12 cellular contexts compared by ENCODE assay signal in genomic region chrX:100647095-100647494, GRCh38. TPM values are rescaled to one million over a fixed set of nuclear protein-coding genes. Genes with fewer than 3 reads are reported as not detected.
DNase-seq lines count a peak whose midpoint lies in the region; ATAC-seq and TF ChIP-seq lines count a peak whose summit lies in the region.
"Had no signal": no experiment of that assay in that cellular context is flagged by ENCODE, and none has a peak within 500 bp of the region (broad histone marks: within the 10 kb centered on the region; RNA-seq: fewer than 3 reads in every experiment).

No MANE protein-coding gene starts in this region.

- H3K4me3 ChIP-seq in Karpas-422 (ENCODE audit: low read length) (no peak overlapping the region), hepatocyte (no peak overlapping the region), suprapubic skin (no peak overlapping the region), SK-N-SH (ENCODE audit: low read depth in 2 of 2, low read length in 1 of 2) (no peak overlapping the region)

- H3K4me1 ChIP-seq in Karpas-422 (ENCODE audit: low read length), result peaks cover 13% of the 10 kb centered on the region
- H3K4me1 ChIP-seq in hepatocyte (ENCODE audit: insufficient read depth), result peaks cover 45% of the 10 kb centered on the region
- H3K4me1 ChIP-seq in suprapubic skin, result peaks cover 21% of the 10 kb centered on the region
- peaks cover 0 to 14% of the 10 kb centered on the region in 2 experiments; a peak in 1 of 4 replicates for H3K4me1 ChIP-seq in SK-N-SH (ENCODE audit: control insufficient read depth in 1 of 2, insufficient read depth in 2 of 2, low read depth in 1 of 2, low read length in 1 of 2)

- peak; percentile 43 for DNase-seq in Karpas-422
- DNase-seq in brain pericyte (ENCODE audit: low read depth, low spot score), result peak; percentile 47
- peak; percentile 18 for DNase-seq in hepatocyte (ENCODE audit: low spot score)
- no peak for DNase-seq in suprapubic skin (ENCODE audit: low spot score in 2 of 2)
- no peak for DNase-seq in SW 1271 (lab: John Stamatoyannopoulos, UW)
- no peak for DNase-seq in SK-N-SH
- DNase-seq: activated gamma-delta T cell, Caco-2, immature natural killer cell, T1000 had no signal

- TF ChIP-seq POLR2A in suprapubic skin (IDR thresholded peaks at IDR 0.05), result no peak

- H3K9me3 ChIP-seq in Karpas-422 (ENCODE audit: low read length), result no peaks in the 10 kb centered on the region
- no peaks in the 10 kb centered on the region for H3K9me3 ChIP-seq in hepatocyte (ENCODE audit: low read depth)
- H3K9me3 ChIP-seq in suprapubic skin, result no peaks in the 10 kb centered on the region
- H3K9me3 ChIP-seq in SK-N-SH, result no peaks in the 10 kb centered on the region
- H3K9me3 ChIP-seq: Caco-2 had no signal

- TF ChIP-seq RAD21 in SK-N-SH (IDR thresholded peaks at IDR 0.05; ENCODE audit: low read length), result no peak

- H3K27ac ChIP-seq in Karpas-422 (ENCODE audit: low read length) (no peak overlapping the region), hepatocyte (peak overlapping the region; percentile 89), suprapubic skin (peak overlapping the region; percentile 38), SK-N-SH (ENCODE audit: low read depth in 2 of 2, low read length in 1 of 2) (no peak overlapping the region)

- CTCF ChIA-PET in SK-N-SH (lab: Yijun Ruan, JAX), result interaction anchor here (2.2 to 2.5 kb wide), 2 partner anchors 10 to 121 kb away, joined by 7 to 16 read pairs; partner anchors contain the start of gene TSPAN6

- H3K4me2 ChIP-seq in Karpas-422 (ENCODE audit: low read depth, low read length, poor library complexity, severe bottlenecking), result no peak overlapping the region
- H3K4me2 ChIP-seq in hepatocyte, result no peak overlapping the region
- no peak overlapping the region for H3K4me2 ChIP-seq in SK-N-SH

- H2AFZ ChIP-seq in Karpas-422 (ENCODE audit: low read length), result no peak overlapping the region
- H2AFZ ChIP-seq in hepatocyte, result no peak overlapping the region
- no peak overlapping the region for H2AFZ ChIP-seq in SK-N-SH (ENCODE audit: low read depth)

- no peaks in the 10 kb centered on the region for H3F3A ChIP-seq in SK-N-SH (replicated peaks; ENCODE audit: insufficient read depth)

- H3K9ac ChIP-seq in Karpas-422 (ENCODE audit: low read length) (no peak overlapping the region), SK-N-SH (no peak overlapping the region)

- TF ChIP-seq CTCF in hepatocyte (IDR thresholded peaks at IDR 0.05; ENCODE audit: poor library complexity) (no peak), suprapubic skin (IDR thresholded peaks at IDR 0.05) (no peak), SK-N-SH (IDR thresholded peaks at IDR 0.05) (no peak)

- POLR2A ChIA-PET in SK-N-SH (lab: Yijun Ruan, JAX), result no interaction called here

- H3K36me3 ChIP-seq in Karpas-422 (ENCODE audit: insufficient read depth, low read length) (no peaks in the 10 kb centered on the region), hepatocyte (replicated peaks; ENCODE audit: insufficient read depth, low read depth) (no peaks in the 10 kb centered on the region), suprapubic skin (no peaks in the 10 kb centered on the region), SK-N-SH (replicated peaks in 1 of 2; ENCODE audit: control insufficient read depth in 1 of 2, insufficient read depth in 2 of 2, low read length in 1 of 2) (no peaks in the 10 kb centered on the region)

- H3K79me2 ChIP-seq in Karpas-422 (ENCODE audit: low read length) (no peaks in the 10 kb centered on the region), hepatocyte (no peaks in the 10 kb centered on the region), SK-N-SH (ENCODE audit: insufficient read depth) (no peaks in the 10 kb centered on the region)

- WGBS in hepatocyte (ENCODE audit: low lambda C conversion rate, missing lambda C conversion rate), result 0% methylated on average over 1 of the region's 1 CpG
- 21% methylated on average over 1 of the region's 1 CpG for WGBS in suprapubic skin
- WGBS in SK-N-SH (ENCODE audit: low lambda C conversion rate), result 8% methylated on average over 1 of the region's 1 CpG

- no peak for ATAC-seq in HG02759 (IDR thresholded peaks at IDR 0.05; ENCODE audit: unreplicated experiment)
- ATAC-seq: esophagus mucosa had no signal

- no peaks in the 10 kb centered on the region for H4K20me1 ChIP-seq in Karpas-422 (ENCODE audit: insufficient read depth, low read depth, low read length)
- no peaks in the 10 kb centered on the region for H4K20me1 ChIP-seq in hepatocyte (ENCODE audit: insufficient read depth, poor library complexity, severe bottlenecking)
- H4K20me1 ChIP-seq in SK-N-SH (ENCODE audit: insufficient read depth), result no peaks in the 10 kb centered on the region

- H3K9me2 ChIP-seq in Karpas-422 (replicated peaks; ENCODE audit: insufficient read depth, low read length), result no peaks in the 10 kb centered on the region
- H3K9me2 ChIP-seq in hepatocyte (replicated peaks; ENCODE audit: insufficient read depth), result no peaks in the 10 kb centered on the region
- H3K9me2 ChIP-seq in SK-N-SH, result no peaks in the 10 kb centered on the region

- TF ChIP-seq EP300 in suprapubic skin (IDR thresholded peaks at IDR 0.05) (no peak), SK-N-SH (IDR thresholded peaks at IDR 0.05; ENCODE audit: borderline replicate concordance in 1 of 2, low read depth in 1 of 2, low read length in 1 of 2) (no peak)

- H3K27me3 ChIP-seq in Karpas-422 (ENCODE audit: low read length), result no peaks in the 10 kb centered on the region
- no peaks in the 10 kb centered on the region for H3K27me3 ChIP-seq in hepatocyte
- no peaks in the 10 kb centered on the region for H3K27me3 ChIP-seq in suprapubic skin
- H3K27me3 ChIP-seq in SK-N-SH (ENCODE audit: insufficient read depth), result 0 out of 2 replicates have a peak, but pooled peaks cover 4% of the 10 kb centered on the region

TF ChIP-seq in SK-N-SH, 30 proteins besides CTCF, POLR2A, EP300 and RAD21:
- TF ChIP-seq SMC3 (IDR thresholded peaks at IDR 0.05; ENCODE audit: low read depth, low read length) (no peak), USF2 (IDR thresholded peaks at IDR 0.05; ENCODE audit: borderline replicate concordance, low read depth, low read length) (no peak), GABPA (IDR thresholded peaks at IDR 0.05; ENCODE audit: low read depth) (no peak), NRF1 (IDR thresholded peaks at IDR 0.05; ENCODE audit: low read depth, low read length) (no peak), PBX3 (IDR thresholded peaks at IDR 0.05) (no peak), POLR2AphosphoS5 (IDR thresholded peaks at IDR 0.05; ENCODE audit: low read depth, low read length) (no peak), ZBTB33 (IDR thresholded peaks at IDR 0.05; ENCODE audit: borderline replicate concordance, low read depth) (no peak), GATA2 (CRISPR knock-in tag; IDR thresholded peaks at IDR 0.05) (no peak), TCF12 (IDR thresholded peaks at IDR 0.05) (no peak), TAF1 (IDR thresholded peaks at IDR 0.05; ENCODE audit: borderline replicate concordance, low read depth, low read length) (no peak)

RNA-seq across cellular contexts. Expression of gene SRPX2, which starts 3.1 kb away (rescaled TPM):
- total RNA-seq in Karpas-422 (2014; rRNA removed; shearing (Covaris generic); ENCODE audit: low replicate concordance), result not detected in 2 replicates
- 19.1 and 24.9 TPM in 2 replicates for total RNA-seq in hepatocyte
- polyA plus RNA-seq in hepatocyte, result 22.9 and 32.2 TPM in 2 replicates
- total RNA-seq in suprapubic skin, result 10 to 100 TPM in 1 of 4 donors, 1 to 10 TPM in 3; 2.8 to 15.2 (median 7.5) TPM
- polyA plus RNA-seq in SK-N-SH (2012; rRNA removed), result 14.5 and 18.7 TPM in 2 replicates
- 9.0 and 12.5 TPM in 2 replicates for polyA plus RNA-seq in SK-N-SH (2012; cell fraction: cytosol; rRNA removed)
- 24.8 and 28.9 TPM in 2 replicates for polyA plus RNA-seq in SK-N-SH (2012; cell fraction: nucleus; rRNA removed)
- polyA plus RNA-seq: immature natural killer cell had no signal

RNA-seq across cellular contexts. Expression of gene TSPAN6, which starts 10.5 kb away (rescaled TPM):
- total RNA-seq in Karpas-422 (2014; rRNA removed; shearing (Covaris generic); ENCODE audit: low replicate concordance), result not detected in 2 replicates
- total RNA-seq in hepatocyte (134 and 146 TPM in 2 replicates), suprapubic skin (10 to 100 TPM; 10.8 to 17.0 (median 14.8) TPM)
- polyA plus RNA-seq in hepatocyte (98.3 and 131 TPM in 2 replicates), SK-N-SH (2012; rRNA removed) (20.9 and 21.7 TPM in 2 replicates)
- polyA plus RNA-seq in SK-N-SH (2012; cell fraction: cytosol; rRNA removed), result 27.2 and 33.7 TPM in 2 replicates
- 9.1 and 13.6 TPM in 2 replicates for polyA plus RNA-seq in SK-N-SH (2012; cell fraction: nucleus; rRNA removed)

Comparison
In these comparisons a context has a peak if more than half of its experiments do, and no peak if none do; other contexts are left out.
1. DNase-seq: peak in Karpas-422 (single experiment), brain pericyte (single experiment) and hepatocyte (single experiment); none in suprapubic skin (0 of 2), SW 1271 (0 of 2) and SK-N-SH (single experiment).
2. H3K27ac ChIP-seq: peak in hepatocyte (single experiment) and suprapubic skin (single experiment); none in Karpas-422 (single experiment) and SK-N-SH (0 of 2).
3. RNA of gene TSPAN6, which starts 10.5 kb away (total RNA-seq): 134 to 146 TPM in hepatocyte and 10.8 to 17.0 TPM in suprapubic skin; not detected in Karpas-422; every median in the first group is over 10 times any median in the second.